Comparison of ENCODE assay signal across 31 cellular contexts in the genomic region with DNA sequence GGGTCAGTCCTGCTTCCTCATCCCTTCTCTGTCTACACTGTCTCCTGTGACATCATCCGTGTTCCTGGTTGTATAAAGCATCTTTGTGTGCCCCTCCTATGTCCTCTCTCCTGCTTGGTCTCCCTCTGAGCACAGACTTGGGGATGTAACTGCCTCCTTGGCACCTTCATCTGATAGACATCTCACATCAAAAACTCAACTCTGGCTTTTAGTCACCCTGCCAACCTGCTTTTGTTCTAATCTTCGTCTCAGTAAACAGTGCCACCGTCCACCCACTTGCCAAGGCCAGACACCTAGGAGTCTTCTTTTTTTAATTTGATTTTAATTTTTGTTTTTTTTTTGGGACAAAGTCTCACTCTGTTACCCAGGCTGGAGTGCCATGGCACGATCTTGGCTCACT.
"Had no signal": no experiment of that assay in that cellular context is flagged by ENCODE, and none has a peak within 500 bp of the region (broad histone marks: within the 10 kb centered on the region; RNA-seq: fewer than 3 reads in every experiment).

No MANE protein-coding gene starts in this region.

- H3K27me3 ChIP-seq: ascending aorta, body of pancreas, brain microvascular endothelial cell, breast epithelium had no signal

- H3K9me3 ChIP-seq: ascending aorta, body of pancreas, breast epithelium had no signal

- H3K36me3 ChIP-seq: ascending aorta, brain microvascular endothelial cell, breast epithelium had no signal

- H3K4me1 ChIP-seq: ascending aorta, body of pancreas, breast epithelium had no signal

- H3K4me3 Mint-ChIP-seq: activated B cell treated with CpG ODN at 0.5 μM for 24 hours; activated CD4-positive, alpha-beta memory T cell treated with anti-CD3 and anti-CD28 coated beads for 36 hours; activated CD4-positive, alpha-beta T cell treated with anti-CD3 and anti-CD28 coated beads, Interleukin-2, amount 10 ng/mL, durations not matched to agents 24 days and 14 days; activated CD8-positive, alpha-beta T cell treated with anti-CD3 and anti-CD28 coated beads for 36 hours; activated naive CD4-positive, alpha-beta T cell treated with anti-CD3 and anti-CD28 coated beads, Interleukin-2, amount 10 ng/mL, durations not matched to agents 7 days and 5 days; activated naive CD4-positive, alpha-beta T cell treated with anti-CD3 and anti-CD28 coated beads, Interleukin-2, amount 50 U/mL, for 24 hours; activated naive CD8-positive, alpha-beta T cell; activated T-cell treated with anti-CD3 and anti-CD28 coated beads, Interleukin-2, amount 50 U/mL, for 24 hours; activated T-helper 1 cell treated with anti-CD3 and anti-CD28 coated beads, Interleukin-12 subunit alpha, Interleukin-12 subunit beta, Interleukin-2, Interleukin-4 antibody, amounts not matched to agents 30 ng/mL and 10 ng/mL and 1 ng/mL, durations not matched to agents 14 hours and 24 hours and 36 hours; T-helper 1 cell treated with Interleukin-12 subunit alpha and Interleukin-12 subunit beta and Interleukin-4 antibody, amounts not matched to agents 30 μg/mL and 1 μg/mL, for 36 hours; T-helper 2 cell treated with Interferon-gamma antibody and Interleukin-4, amounts not matched to agents 5 μg/mL and 100 μg/mL, for 36 hours had no signal

- H3K27me3 Mint-ChIP-seq: activated CD4-positive, alpha-beta memory T cell treated with anti-CD3 and anti-CD28 coated beads for 36 hours; activated CD4-positive, alpha-beta T cell treated with anti-CD3 and anti-CD28 coated beads, Interleukin-2, amount 10 ng/mL, durations not matched to agents 24 days and 14 days; activated naive CD4-positive, alpha-beta T cell treated with anti-CD3 and anti-CD28 coated beads, Interleukin-2, amount 50 U/mL, for 24 hours; activated naive CD8-positive, alpha-beta T cell; activated T-cell treated with anti-CD3 and anti-CD28 coated beads, Interleukin-2, amount 50 U/mL, for 24 hours had no signal

- H3K4me3 ChIP-seq: ascending aorta, body of pancreas, breast epithelium had no signal

- DNase-seq: activated B cell treated with CpG ODN at 0.5 μM for 24 hours; activated CD4-positive, alpha-beta memory T cell treated with anti-CD3 and anti-CD28 coated beads for 36 hours; activated CD4-positive, alpha-beta T cell treated with anti-CD3 and anti-CD28 coated beads for 4 hours; activated CD4-positive, alpha-beta T cell treated with anti-CD3 and anti-CD28 coated beads, Interleukin-2, amount 10 ng/mL, durations not matched to agents 24 days and 14 days; activated CD4-positive, alpha-beta T cell treated with anti-CD3 and anti-CD28 coated beads, Interleukin-2, amount 50 U/mL, for 1 hour; activated CD4-positive, alpha-beta T cell treated with anti-CD3 and anti-CD28 coated beads, Interleukin-2, amount 50 U/mL, for 4 hours; activated CD4-positive, CD25-positive, alpha-beta regulatory T cell treated with anti-CD3 and anti-CD28 coated beads, Interleukin-2, amount 50 U/mL, for 72 hours; activated CD8-positive, alpha-beta memory T cell treated with anti-CD3 and anti-CD28 coated beads, Interleukin-2, amount 50 U/mL, for 4 hours; activated CD8-positive, alpha-beta T cell treated with anti-CD3 and anti-CD28 coated beads for 36 hours; activated effector memory CD4-positive, alpha-beta T cell treated with Interleukin-2 at 50 U/mL for 16 hours; activated gamma-delta T cell; activated naive CD4-positive, alpha-beta T cell treated with anti-CD3 and anti-CD28 coated beads, Interleukin-2, amount 10 ng/mL, durations not matched to agents 7 days and 5 days; activated naive CD4-positive, alpha-beta T cell treated with Interleukin-2 at 50 U/mL for 16 hours; activated T-cell treated with anti-CD3 and anti-CD28 coated beads for 4 hours; activated T-cell treated with anti-CD3 and anti-CD28 coated beads, Interleukin-2, amount 50 U/mL, for 24 hours; activated T-cell treated with anti-CD3 and anti-CD28 coated beads, Interleukin-2, amount 50 U/mL, for 48 hours; body of pancreas; brain microvascular endothelial cell; central memory CD4-positive, alpha-beta T cell; SW 1271; T-helper 1 cell; T-helper 9 cell had no signal

- H3K9me3 Mint-ChIP-seq: activated B cell treated with CpG ODN at 0.5 μM for 24 hours; activated CD4-positive, alpha-beta memory T cell treated with anti-CD3 and anti-CD28 coated beads for 36 hours; activated CD4-positive, alpha-beta T cell treated with anti-CD3 and anti-CD28 coated beads, Interleukin-2, amount 10 ng/mL, durations not matched to agents 24 days and 14 days; activated CD8-positive, alpha-beta T cell treated with anti-CD3 and anti-CD28 coated beads for 36 hours; activated naive CD4-positive, alpha-beta T cell treated with anti-CD3 and anti-CD28 coated beads, Interleukin-2, amount 10 ng/mL, durations not matched to agents 7 days and 5 days; activated naive CD4-positive, alpha-beta T cell treated with anti-CD3 and anti-CD28 coated beads, Interleukin-2, amount 50 U/mL, for 24 hours; activated T-cell treated with anti-CD3 and anti-CD28 coated beads, Interleukin-2, amount 50 U/mL, for 24 hours; activated T-helper 1 cell treated with anti-CD3 and anti-CD28 coated beads, Interleukin-12 subunit alpha, Interleukin-12 subunit beta, Interleukin-2, Interleukin-4 antibody, amounts not matched to agents 30 ng/mL and 10 ng/mL and 1 ng/mL, durations not matched to agents 14 hours and 24 hours and 36 hours; activated T-helper 2 cell treated with anti-CD3 and anti-CD28 coated beads, Interferon-gamma antibody, Interleukin-2, Interleukin-4, amounts not matched to agents 10 μg/mL and 5 μg/mL and 100 μg/mL, durations not matched to agents 14 hours and 24 hours and 36 hours; T-helper 1 cell treated with Interleukin-12 subunit alpha and Interleukin-12 subunit beta and Interleukin-4 antibody, amounts not matched to agents 30 μg/mL and 1 μg/mL, for 36 hours; T-helper 2 cell treated with Interferon-gamma antibody and Interleukin-4, amounts not matched to agents 5 μg/mL and 100 μg/mL, for 36 hours had no signal

- H3K36me3 Mint-ChIP-seq: activated CD4-positive, alpha-beta memory T cell treated with anti-CD3 and anti-CD28 coated beads for 36 hours; activated naive CD4-positive, alpha-beta T cell treated with anti-CD3 and anti-CD28 coated beads, Interleukin-2, amount 10 ng/mL, durations not matched to agents 7 days and 5 days; activated naive CD4-positive, alpha-beta T cell treated with anti-CD3 and anti-CD28 coated beads, Interleukin-2, amount 50 U/mL, for 24 hours; activated naive CD8-positive, alpha-beta T cell had no signal

- ATAC-seq: activated CD8-positive, alpha-beta T cell treated with anti-CD3 and anti-CD28 coated beads for 36 hours; body of pancreas had no signal

- H3K4me1 Mint-ChIP-seq: activated B cell treated with CpG ODN at 0.5 μM for 24 hours; activated naive CD4-positive, alpha-beta T cell treated with anti-CD3 and anti-CD28 coated beads, Interleukin-2, amount 10 ng/mL, durations not matched to agents 7 days and 5 days; activated naive CD4-positive, alpha-beta T cell treated with anti-CD3 and anti-CD28 coated beads, Interleukin-2, amount 50 U/mL, for 24 hours had no signal

- H3K27ac ChIP-seq: ascending aorta, body of pancreas, brain microvascular endothelial cell, breast epithelium, VCaP had no signal

- H3K27ac Mint-ChIP-seq: activated B cell treated with CpG ODN at 0.5 μM for 24 hours; activated CD4-positive, alpha-beta memory T cell treated with anti-CD3 and anti-CD28 coated beads for 36 hours; activated CD4-positive, alpha-beta T cell treated with anti-CD3 and anti-CD28 coated beads, Interleukin-2, amount 10 ng/mL, durations not matched to agents 24 days and 14 days; activated CD8-positive, alpha-beta T cell treated with anti-CD3 and anti-CD28 coated beads for 36 hours; activated naive CD4-positive, alpha-beta T cell treated with anti-CD3 and anti-CD28 coated beads, Interleukin-2, amount 10 ng/mL, durations not matched to agents 7 days and 5 days; activated naive CD4-positive, alpha-beta T cell treated with anti-CD3 and anti-CD28 coated beads, Interleukin-2, amount 50 U/mL, for 24 hours; activated naive CD8-positive, alpha-beta T cell; activated T-cell treated with anti-CD3 and anti-CD28 coated beads, Interleukin-2, amount 50 U/mL, for 24 hours; activated T-helper 1 cell treated with anti-CD3 and anti-CD28 coated beads, Interleukin-12 subunit alpha, Interleukin-12 subunit beta, Interleukin-2, Interleukin-4 antibody, amounts not matched to agents 30 ng/mL and 10 ng/mL and 1 ng/mL, durations not matched to agents 14 hours and 24 hours and 36 hours; activated T-helper 2 cell treated with anti-CD3 and anti-CD28 coated beads, Interferon-gamma antibody, Interleukin-2, Interleukin-4, amounts not matched to agents 10 μg/mL and 5 μg/mL and 100 μg/mL, durations not matched to agents 14 hours and 24 hours and 36 hours; T-helper 1 cell treated with Interleukin-12 subunit alpha and Interleukin-12 subunit beta and Interleukin-4 antibody, amounts not matched to agents 30 μg/mL and 1 μg/mL, for 36 hours; T-helper 2 cell treated with Interferon-gamma antibody and Interleukin-4, amounts not matched to agents 5 μg/mL and 100 μg/mL, for 36 hours had no signal
